In genomic region chr3:179452872-179453271, GRCh38 we compare ENCODE assay signal across 24 cellular contexts. TPM values are rescaled to one million over a fixed set of nuclear protein-coding genes. Genes with fewer than 3 reads are reported as not detected.
A peak's percentile ranks its signal among the peaks of the same experiment; 100 is the strongest.
DNase-seq lines count a peak whose midpoint lies in the region; ATAC-seq and TF ChIP-seq lines count a peak whose summit lies in the region.
"Had no signal": no experiment of that assay in that cellular context is flagged by ENCODE, and none has a peak within 500 bp of the region (broad histone marks: within the 10 kb centered on the region; RNA-seq: fewer than 3 reads in every experiment).

No MANE protein-coding gene starts in this region.

- peaks cover 35% of the 10 kb centered on the region for H3K4me1 ChIP-seq in lower lobe of right lung
- H3K4me1 ChIP-seq in subcutaneous abdominal adipose tissue (ENCODE audit: control insufficient read depth in 5 of 5, insufficient read depth in 5 of 5, low read length in 5 of 5): peaks cover 0 to 29% (median 24%) of the 10 kb centered on the region in 5 donors

- DNase-seq in HFFc6 (no peak), caudate nucleus (lab: John Stamatoyannopoulos, UW) (no peak), lower lobe of right lung (no peak), NCI-H748 (lab: John Stamatoyannopoulos, UW; ENCODE audit: unreplicated experiment) (no peak)
- no peak for DNase-seq in activated CD4-positive, alpha-beta T cell treated with anti-CD3 and anti-CD28 coated beads, Interleukin-2, amount 10 ng/mL, durations not matched to agents 24 days and 14 days
- DNase-seq: activated CD4-positive, alpha-beta T cell treated with anti-CD3 and anti-CD28 coated beads, Interleukin-2, amount 50 U/mL, for 4 hours; activated CD8-positive, alpha-beta memory T cell treated with anti-CD3 and anti-CD28 coated beads, Interleukin-2, amount 50 U/mL, for 48 hours; activated gamma-delta T cell treated with Interleukin-2 at 50 U/mL for 16 hours; AML-193; central memory CD4-positive, alpha-beta T cell; effector CD8-positive, alpha-beta T cell; hippocampal formation; NCI-H2107; NCI-H510A; posterior cingulate gyrus; stimulated activated CD4-positive, alpha-beta T cell treated with anti-CD3 and anti-CD28 coated beads, Interleukin-2, amount 100 ng/mL, for 48 hours; stimulated activated naive CD8-positive, alpha-beta T cell treated with anti-CD3 and anti-CD28 coated beads, Interleukin-15, Interleukin-2, amounts not matched to agents 100 U/mL and 50 U/mL, for 24 hours; T-helper 17 cell had no signal

- H3K27ac Mint-ChIP-seq in HFFc6: peak overlapping the region; percentile 86; the same call in 1 of the 2 replicates
- H3K27ac Mint-ChIP-seq in activated CD4-positive, alpha-beta T cell treated with anti-CD3 and anti-CD28 coated beads, Interleukin-2, amount 10 ng/mL, durations not matched to agents 24 days and 14 days: no peak overlapping the region
- H3K27ac Mint-ChIP-seq: T-helper 17 cell had no signal

- H3K27me3 Mint-ChIP-seq in HFFc6 (ENCODE audit: insufficient read depth): peaks cover 4% of the 10 kb centered on the region; the same call in 1 of the 2 replicates
- peaks cover 71% of the 10 kb centered on the region for H3K27me3 Mint-ChIP-seq in activated CD4-positive, alpha-beta T cell treated with anti-CD3 and anti-CD28 coated beads, Interleukin-2, amount 10 ng/mL, durations not matched to agents 24 days and 14 days

- ATAC-seq in lower lobe of right lung (no peak), HG03039 (IDR thresholded peaks at IDR 0.05; ENCODE audit: unreplicated experiment) (no peak), GM19324 (IDR thresholded peaks at IDR 0.05; ENCODE audit: low FRiP score, unreplicated experiment) (no peak)
- ATAC-seq: stimulated activated naive CD8-positive, alpha-beta T cell treated with anti-CD3 and anti-CD28 coated beads, Interleukin-15, Interleukin-2, amounts not matched to agents 100 U/mL and 50 U/mL, for 24 hours; T-helper 17 cell had no signal

- H3K36me3 ChIP-seq in lower lobe of right lung (no peaks in the 10 kb centered on the region), subcutaneous abdominal adipose tissue (ENCODE audit: control insufficient read depth in 5 of 5, insufficient read depth in 5 of 5, low read length in 5 of 5) (no peaks in the 10 kb centered on the region)
- H3K36me3 ChIP-seq: HAP-1 had no signal

- no peak overlapping the region for H3K4me3 ChIP-seq in lower lobe of right lung
- no peak overlapping the region for H3K4me3 ChIP-seq in subcutaneous abdominal adipose tissue (ENCODE audit: low read depth in 1 of 5, low read length in 5 of 5)
- H3K4me3 ChIP-seq: HAP-1, lung had no signal

- intact Hi-C loops in lower lobe of right lung (cut with DNase I): no loop called here
- intact Hi-C loops in activated CD4-positive, alpha-beta T cell treated with anti-CD3 and anti-CD28 coated beads, Interleukin-2, amount 10 ng/mL, durations not matched to agents 24 days and 14 days (cut with micrococcal nuclease): loop anchor here (5.0 to 10.0 kb wide), 2 partner anchors 149 to 438 kb away; partner anchors contain the start of genes MRPL47 and NDUFB5

- TF ChIP-seq CTCF in HFFc6 (IDR thresholded peaks at IDR 0.05) (no peak), lower lobe of right lung (IDR thresholded peaks at IDR 0.05) (no peak)

- H3K36me3 Mint-ChIP-seq in HFFc6 (ENCODE audit: low read depth): peaks cover 1% of the 10 kb centered on the region
- peaks cover under 1% of the 10 kb centered on the region for H3K36me3 Mint-ChIP-seq in activated CD4-positive, alpha-beta T cell treated with anti-CD3 and anti-CD28 coated beads, Interleukin-2, amount 10 ng/mL, durations not matched to agents 24 days and 14 days (ENCODE audit: low read depth)

- peak overlapping the region; percentile 82; the same call in 1 of the 2 replicates for H3K4me3 Mint-ChIP-seq in HFFc6
- no peak overlapping the region for H3K4me3 Mint-ChIP-seq in activated CD4-positive, alpha-beta T cell treated with anti-CD3 and anti-CD28 coated beads, Interleukin-2, amount 10 ng/mL, durations not matched to agents 24 days and 14 days

- H3K27me3 ChIP-seq in lower lobe of right lung (ENCODE audit: low read depth) (no peaks in the 10 kb centered on the region), subcutaneous abdominal adipose tissue (ENCODE audit: control insufficient read depth in 5 of 5, insufficient read depth in 4 of 5, low read length in 5 of 5) (peaks cover 0 to 4% (median 0%) of the 10 kb centered on the region in 5 donors)

- H3K9me3 ChIP-seq in lower lobe of right lung (no peaks in the 10 kb centered on the region), subcutaneous abdominal adipose tissue (ENCODE audit: control insufficient read depth in 5 of 5, low read length in 5 of 5) (no peaks in the 10 kb centered on the region)
- H3K9me3 ChIP-seq: HAP-1 had no signal

- H3K27ac ChIP-seq in caudate nucleus (ENCODE audit: low read depth, low read length) (peak overlapping the region; percentile 39), lower lobe of right lung (peak overlapping the region; percentile 95), subcutaneous abdominal adipose tissue (ENCODE audit: low read depth, low read length) (peak overlapping the region; percentile 58)
- H3K27ac ChIP-seq: VCaP had no signal

- no peak overlapping the region for H3K9ac ChIP-seq in subcutaneous abdominal adipose tissue (ENCODE audit: low read length in 5 of 5)

- H3K9me3 Mint-ChIP-seq in HFFc6: no peaks in the 10 kb centered on the region
- H3K9me3 Mint-ChIP-seq in activated CD4-positive, alpha-beta T cell treated with anti-CD3 and anti-CD28 coated beads, Interleukin-2, amount 10 ng/mL, durations not matched to agents 24 days and 14 days: no peaks in the 10 kb centered on the region

- H3K4me1 Mint-ChIP-seq in HFFc6 (ENCODE audit: low read depth): peaks cover 66% of the 10 kb centered on the region
- H3K4me1 Mint-ChIP-seq in activated CD4-positive, alpha-beta T cell treated with anti-CD3 and anti-CD28 coated beads, Interleukin-2, amount 10 ng/mL, durations not matched to agents 24 days and 14 days: peaks cover 23% of the 10 kb centered on the region

RNA-seq across cellular contexts. Expression of gene GNB4, which starts 1.6 kb away (rescaled TPM):
- total RNA-seq in HFFc6 (2021; fragmentation: NEBNext Ultra II Directional; extraction: Animal tissue kit (Norgen Biotek cat#: 25700)): 10 to 100 TPM; 40.8 to 51.0 (median 46.3) TPM
- total RNA-seq in lower lobe of right lung: 60.5 TPM
- 11.8 and 14.0 TPM in 2 replicates for total RNA-seq in activated CD4-positive, alpha-beta T cell treated with anti-CD3 and anti-CD28 coated beads, Interleukin-2, amount 10 ng/mL, durations not matched to agents 24 days and 14 days

Comparison
In these comparisons a context has a peak if more than half of its experiments do, and no peak if none do; other contexts are left out.
1. H3K27ac ChIP-seq: peak in every context shown above with its lines; median percentile 95 in lower lobe of right lung; 58 in subcutaneous abdominal adipose tissue; 39 in caudate nucleus.